ENCODE assay signal across 23 cellular contexts in the genomic region with DNA sequence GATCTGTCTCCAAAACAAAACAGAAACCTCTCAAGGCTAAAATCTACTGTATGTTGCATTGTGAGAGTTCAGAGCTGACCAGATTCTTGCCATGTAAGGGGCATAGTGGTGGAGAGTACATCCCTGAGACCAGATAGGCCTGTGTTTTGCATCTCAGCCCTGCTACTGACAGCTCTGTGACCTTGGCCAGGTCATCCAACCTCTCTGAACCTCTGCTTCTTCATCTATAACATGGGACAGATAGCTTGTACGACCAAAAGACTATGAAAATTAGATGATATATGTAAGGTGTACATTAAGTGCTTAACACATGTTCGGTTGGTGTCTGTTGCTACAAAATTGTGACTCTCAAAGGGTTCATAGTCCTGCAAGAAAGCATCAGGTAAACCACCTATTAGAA.
"Had no signal": no experiment of that assay in that cellular context is flagged by ENCODE, and none has a peak within 500 bp of the region (broad histone marks: within the 10 kb centered on the region; RNA-seq: fewer than 3 reads in every experiment).

No MANE protein-coding gene starts in this region.

- H3K27me3 ChIP-seq: brain microvascular endothelial cell, gastrocnemius medialis, spleen, tibial artery, uterus had no signal

- H3K27ac ChIP-seq: brain microvascular endothelial cell, gastrocnemius medialis, spleen had no signal

- H3K4me3 Mint-ChIP-seq: activated CD8-positive, alpha-beta memory T cell treated with anti-CD3 and anti-CD28 coated beads, Interleukin-2, amount 10 ng/mL, durations not matched to agents 7 days and 5 days; activated T-cell treated with anti-CD3 and anti-CD28 coated beads, Interleukin-2, amount 50 U/mL, for 4 hours; endodermal cell; natural killer cell; stimulated activated naive CD8-positive, alpha-beta T cell treated with anti-CD3 and anti-CD28 coated beads, Interleukin-15, amount 100 ng/mL, for 72 hours had no signal

- H3K9me3 ChIP-seq: gastrocnemius medialis, SK-N-SH, spleen, tibial artery, uterus had no signal

- H3K36me3 ChIP-seq: brain microvascular endothelial cell, gastrocnemius medialis, spleen, tibial artery, uterus had no signal

- H3K9me2 ChIP-seq: SK-N-SH had no signal

- H3K9me3 Mint-ChIP-seq: activated naive CD4-positive, alpha-beta T cell treated with anti-CD3 and anti-CD28 coated beads, Interleukin-2, amount 50 U/mL, for 72 hours; activated T-cell treated with anti-CD3 and anti-CD28 coated beads, Interleukin-2, amount 50 U/mL, for 4 hours; endodermal cell; natural killer cell; stimulated activated naive CD8-positive, alpha-beta T cell treated with anti-CD3 and anti-CD28 coated beads, Interleukin-15, amount 100 ng/mL, for 72 hours had no signal

- H3K4me3 ChIP-seq: gastrocnemius medialis, spleen, tibial artery, uterus had no signal

- ATAC-seq: activated CD8-positive, alpha-beta memory T cell treated with anti-CD3 and anti-CD28 coated beads, Interleukin-2, amount 10 ng/mL, durations not matched to agents 7 days and 5 days; activated naive CD4-positive, alpha-beta T cell treated with anti-CD3 and anti-CD28 coated beads, Interleukin-2, amount 50 U/mL, for 72 hours; activated T-cell treated with anti-CD3 and anti-CD28 coated beads, Interleukin-2, amount 50 U/mL, for 4 hours; gastrocnemius medialis; natural killer cell; sciatic nerve; stimulated activated naive CD8-positive, alpha-beta T cell treated with anti-CD3 and anti-CD28 coated beads, Interleukin-15, amount 100 ng/mL, for 72 hours had no signal

- H3K4me2 ChIP-seq: SK-N-SH had no signal

- H3K36me3 Mint-ChIP-seq: activated CD8-positive, alpha-beta memory T cell treated with anti-CD3 and anti-CD28 coated beads, Interleukin-2, amount 10 ng/mL, durations not matched to agents 7 days and 5 days; natural killer cell had no signal

- DNase-seq: activated CD4-positive, alpha-beta T cell treated with anti-CD3 and anti-CD28 coated beads for 1 hour; activated CD4-positive, alpha-beta T cell treated with anti-CD3 and anti-CD28 coated beads, Interleukin-2, amount 50 U/mL, for 48 hours; activated CD8-positive, alpha-beta memory T cell treated with anti-CD3 and anti-CD28 coated beads, Interleukin-2, amount 10 ng/mL, durations not matched to agents 7 days and 5 days; activated effector memory CD4-positive, alpha-beta T cell treated with anti-CD3 and anti-CD28 coated beads, Interleukin-2, amount 50 U/mL, for 16 hours; activated T-cell treated with anti-CD3 and anti-CD28 coated beads, Interleukin-2, amount 50 U/mL, for 4 hours; amygdala; brain microvascular endothelial cell; dermis blood vessel endothelial cell; endodermal cell; gastrocnemius medialis; islet precursor cell; mammary epithelial cell; natural killer cell; SK-N-SH; spleen; stimulated activated naive CD8-positive, alpha-beta T cell treated with anti-CD3 and anti-CD28 coated beads, Interleukin-15, amount 100 ng/mL, for 72 hours; T-helper 1 cell; T1000; uterus had no signal

- H3K27ac Mint-ChIP-seq: activated CD8-positive, alpha-beta memory T cell treated with anti-CD3 and anti-CD28 coated beads, Interleukin-2, amount 10 ng/mL, durations not matched to agents 7 days and 5 days; endodermal cell; natural killer cell; progenitor cell of endocrine pancreas had no signal
